In genomic region chr16:49485663-49486062, GRCh38 we compare ENCODE assay signal across 20 cellular contexts.
DNase-seq lines count a peak whose midpoint lies in the region; ATAC-seq, FAIRE-seq and TF ChIP-seq lines count a peak whose summit lies in the region.
"Had no signal": no experiment of that assay in that cellular context is flagged by ENCODE, and none has a peak within 500 bp of the region (broad histone marks: within the 10 kb centered on the region; RNA-seq: fewer than 3 reads in every experiment).

No MANE protein-coding gene starts in this region.

- TF ChIP-seq RAD21 in H1 (IDR thresholded peaks at IDR 0.05 in 1 of 2, conservative IDR thresholded peaks at IDR 0.05 in 1 of 2; ENCODE audit: low read depth in 2 of 2, low read length in 2 of 2): no peak

- H3K23ac ChIP-seq in H1 (ENCODE audit: insufficient read length): no peak overlapping the region

- H3K4me3 ChIP-seq in H1 (ENCODE audit: extremely low read depth in 1 of 4, insufficient read depth in 2 of 4, low read depth in 3 of 4, low read length in 4 of 4): no peak overlapping the region
- no peak overlapping the region for H3K4me3 ChIP-seq in mucosa of descending colon
- no peak overlapping the region for H3K4me3 ChIP-seq in transverse colon
- H3K4me3 ChIP-seq: Peyer's patch, SJCRH30 had no signal

- peak; percentile 17 for ATAC-seq in mucosa of descending colon
- ATAC-seq: HCT116 had no signal

- no peak overlapping the region for H3K14ac ChIP-seq in H1 (ENCODE audit: insufficient read length)

- H3K4ac ChIP-seq in H1 (replicated peaks; ENCODE audit: insufficient read length, low read depth, low read length): no peak overlapping the region

- POLR2A ChIA-PET in H1 (lab: Charles Lee; ENCODE audit: partially characterized antibody): no interaction called here

- no peak overlapping the region for H4K8ac ChIP-seq in H1 (ENCODE audit: extremely low read depth, insufficient read depth, low read length)

- no peak overlapping the region for H2BK15ac ChIP-seq in H1 (ENCODE audit: low read length)

- H2BK5ac ChIP-seq in H1 (ENCODE audit: low read depth, low read length): no peak overlapping the region

- H3K79me1 ChIP-seq in H1 (ENCODE audit: low read depth, low read length): no peaks in the 10 kb centered on the region

- no peaks in the 10 kb centered on the region for H4K20me1 ChIP-seq in H1 (replicated peaks in 1 of 2; ENCODE audit: control insufficient read depth in 1 of 2, insufficient read depth in 2 of 2, low read length in 2 of 2)

- no peaks in the 10 kb centered on the region for H3K79me2 ChIP-seq in H1 (ENCODE audit: control insufficient read depth in 1 of 2, insufficient read depth in 2 of 2, low read length in 2 of 2)

- in situ Hi-C loops in transverse colon (cut with MboI; ENCODE audit: low pct_ligation_motif_present in 1 of 4, low pct_unique_long_range_greater_than_20kb in 1 of 4, low sequenced_read_pairs in 3 of 4): no loop called here

- TF ChIP-seq EP300 in H1 (IDR thresholded peaks at IDR 0.05; ENCODE audit: borderline replicate concordance in 1 of 2, low read depth in 2 of 2, low read length in 2 of 2) (no peak), transverse colon (IDR thresholded peaks at IDR 0.05; ENCODE audit: low read depth) (no peak)

- H3K4me2 ChIP-seq in H1 (ENCODE audit: insufficient read depth in 1 of 2, low read depth in 2 of 2, low read length in 2 of 2): no peak overlapping the region

- H3K9ac ChIP-seq in H1 (replicated peaks in 1 of 4; ENCODE audit: extremely low read depth in 1 of 4, low read depth in 3 of 4, low read length in 3 of 4): no peak overlapping the region

- no peak overlapping the region for H2AK5ac ChIP-seq in H1 (ENCODE audit: low read depth, low read length)

- H3K4me1 ChIP-seq in H1 (replicated peaks in 1 of 4; ENCODE audit: control insufficient read depth in 3 of 4, insufficient read depth in 4 of 4, low read length in 3 of 4) (peaks cover 0 to 2% (median 0%) of the 10 kb centered on the region in 4 experiments; a peak in 3 of 7 replicates), mucosa of descending colon (ENCODE audit: low read depth) (peaks cover 4% of the 10 kb centered on the region), transverse colon (peaks cover 5 to 10% (median 8%) of the 10 kb centered on the region in 4 donors)
- H3K4me1 ChIP-seq: BE2C had no signal

- DNase-seq in NCI-H69 (lab: John Stamatoyannopoulos, UW) (peak; percentile 6), H1 (ENCODE audit: low read depth in 1 of 2, low spot score in 2 of 2) (no peak), mucosa of descending colon (no peak), transverse colon (peak; percentile 2), OCI-M1 (lab: John Stamatoyannopoulos, UW) (no peak), NCI-H2029 treated with DMSO at 0.1 percent for 48 hours (lab: John Stamatoyannopoulos, UW) (no peak)
- no peak for DNase-seq in stimulated activated CD4-positive, alpha-beta T cell treated with anti-CD3 and anti-CD28 coated beads, Interleukin-12 subunit alpha, Interleukin-12 subunit beta, amount 100 ng/mL, for 4 hours
- DNase-seq: BE2C, GOT3, KG1, NCI-H1092 treated with DMSO at 0.1 percent for 48 hours, NCI-H1436 treated with DMSO at 0.1 percent for 48 hours, NCI-H1930, NCI-H226, NCI-H524, NCI-H82 had no signal

- H3K36me3 ChIP-seq in H1 (ENCODE audit: control insufficient read depth in 2 of 4, insufficient read depth in 4 of 4, low read length in 3 of 4): no peaks in the 10 kb centered on the region
- no peaks in the 10 kb centered on the region for H3K36me3 ChIP-seq in mucosa of descending colon (ENCODE audit: low read depth)
- no peaks in the 10 kb centered on the region for H3K36me3 ChIP-seq in transverse colon
- H3K36me3 ChIP-seq: BE2C, Peyer's patch, SJCRH30 had no signal

- no peak overlapping the region for H4K91ac ChIP-seq in H1 (replicated peaks; ENCODE audit: insufficient read length, low read length)

- H2AFZ ChIP-seq in H1 (ENCODE audit: low read length): no peak overlapping the region

- no peak overlapping the region for H2BK12ac ChIP-seq in H1 (ENCODE audit: low read depth, low read length)

- no peak overlapping the region for H2BK20ac ChIP-seq in H1 (ENCODE audit: low read length)

- no peak for FAIRE-seq in H1 (lab: Jason Lieb, UNC)
- FAIRE-seq: D721Med had no signal

- H3K56ac ChIP-seq in H1 (replicated peaks; ENCODE audit: insufficient read length, low read depth, low read length): no peak overlapping the region

- H2BK120ac ChIP-seq in H1 (replicated peaks; ENCODE audit: low read depth, low read length): no peak overlapping the region

- TF ChIP-seq POLR2A in H1 (IDR thresholded peaks at IDR 0.05; ENCODE audit: control extremely low read depth in 1 of 2, low read depth in 2 of 2, low read length in 2 of 2) (no peak), transverse colon (IDR thresholded peaks at IDR 0.05) (no peak)

- H3K27me3 ChIP-seq in H1 (replicated peaks in 1 of 4; ENCODE audit: control insufficient read depth in 3 of 4, extremely low read depth in 1 of 4, insufficient read depth in 3 of 4, low read length in 3 of 4): no peaks in the 10 kb centered on the region; a peak in 2 of 7 replicates
- H3K27me3 ChIP-seq in transverse colon: peaks cover 8% of the 10 kb centered on the region
- H3K27me3 ChIP-seq: BE2C, Peyer's patch had no signal

- intact Hi-C loops in mucosa of descending colon (cut with DNase I, micrococcal nuclease) (no loop called here), transverse colon (cut with DNase I; ENCODE audit: low total_unique reads) (no loop called here)

- CTCF ChIA-PET in H1 (lab: Charles Lee; ENCODE audit: partially characterized antibody): interaction anchor here (0.9 to 1.0 kb wide), 2 partner anchors 20 to 71 kb away, joined by 4 to 5 read pairs; no protein-coding TSS in a partner anchor

- H3K23me2 ChIP-seq in H1 (ENCODE audit: low read depth, low read length): 0 out of 2 replicates have a peak, but pooled peaks cover 2% of the 10 kb centered on the region

- no peak for TF ChIP-seq CTCF in H1 (IDR thresholded peaks at IDR 0.05; ENCODE audit: control extremely low read depth in 1 of 3, insufficient read depth in 1 of 3, low read depth in 1 of 3, low read length in 3 of 3)
- no peak for TF ChIP-seq CTCF in mucosa of descending colon (IDR thresholded peaks at IDR 0.05)
- TF ChIP-seq CTCF in transverse colon (IDR thresholded peaks at IDR 0.05): no peak

- H3K27ac ChIP-seq in H1 (ENCODE audit: low read depth, low read length): no peak overlapping the region
- H3K27ac ChIP-seq in transverse colon: no peak overlapping the region
- H3K27ac ChIP-seq: SJCRH30 had no signal

- no peak overlapping the region for H3K18ac ChIP-seq in H1 (ENCODE audit: extremely low read depth, low read length)

- no peak overlapping the region for H4K5ac ChIP-seq in H1 (ENCODE audit: insufficient read length, low read depth, low read length)

- H3K9me3 ChIP-seq in H1 (ENCODE audit: insufficient read depth in 2 of 2, low read depth in 1 of 2, low read length in 1 of 2): no peaks in the 10 kb centered on the region
- no peaks in the 10 kb centered on the region for H3K9me3 ChIP-seq in mucosa of descending colon
- no peaks in the 10 kb centered on the region for H3K9me3 ChIP-seq in transverse colon
- H3K9me3 ChIP-seq: BE2C, Peyer's patch, SJCRH30 had no signal

TF ChIP-seq in H1, 55 proteins besides CTCF, POLR2A, EP300 and RAD21:
- TF ChIP-seq TBP (IDR thresholded peaks at IDR 0.05; ENCODE audit: low read depth, low read length): no peak
- peak; percentile 36; the same call in 1 of the 2 replicates for TF ChIP-seq USF2 (IDR thresholded peaks at IDR 0.05; ENCODE audit: low read length)
- TF ChIP-seq TAF1 (IDR thresholded peaks at IDR 0.05; ENCODE audit: low read depth, low read length): no peak

Comparison
In these comparisons a context has a peak if more than half of its experiments do, and no peak if none do; other contexts are left out.
1. DNase-seq: peak in NCI-H69 (single experiment) and transverse colon (single experiment); none in H1 (0 of 2), mucosa of descending colon (0 of 3), stimulated activated CD4-positive, alpha-beta T cell treated with anti-CD3 and anti-CD28 coated beads, Interleukin-12 subunit alpha, Interleukin-12 subunit beta, amount 100 ng/mL, for 4 hours (single experiment), OCI-M1 (single experiment) and NCI-H2029 treated with DMSO at 0.1 percent for 48 hours (single experiment).